ENCODE assay signal across 26 cellular contexts in genomic region chr6:170483413-170483812, GRCh38.
"Had no signal": no experiment of that assay in that cellular context is flagged by ENCODE, and none has a peak within 500 bp of the region (broad histone marks: within the 10 kb centered on the region; RNA-seq: fewer than 3 reads in every experiment).

No MANE protein-coding gene starts in this region.

- ATAC-seq: effector memory CD8-positive, alpha-beta T cell; esophagus mucosa; gastrocnemius medialis; heart right ventricle; left cardiac atrium; left lung; left ventricle myocardium superior; lower lobe of right lung; mucosa of descending colon had no signal

- FAIRE-seq: endometrium, islet of Langerhans, keratinocyte had no signal

- H3K27me3 ChIP-seq: colonic mucosa, gastrocnemius medialis, heart right ventricle, left lung had no signal

- DNase-seq: colonic mucosa; cortex of kidney; effector CD8-positive, alpha-beta T cell; effector memory CD8-positive, alpha-beta T cell; endodermal cell; erythroblast; esophagus squamous epithelium; foreskin fibroblast; foreskin melanocyte; gastrocnemius medialis; glutamatergic neuron; head of caudate nucleus; heart right ventricle; hippocampal formation; left cardiac atrium; left lung; left ventricle myocardium superior; lower lobe of right lung; mesenchymal stem cell; mucosa of descending colon; naive B cell had no signal

- H3K4me1 ChIP-seq: colonic mucosa, esophagus squamous epithelium, lower lobe of right lung had no signal

- H3K9me3 ChIP-seq: colonic mucosa, esophagus squamous epithelium, gastrocnemius medialis, mucosa of descending colon had no signal

- H3K4me3 ChIP-seq: colonic mucosa, esophagus squamous epithelium, gastrocnemius medialis, heart right ventricle, left lung, lower lobe of right lung, mucosa of descending colon had no signal

- H3K36me3 ChIP-seq: colonic mucosa, esophagus squamous epithelium, gastrocnemius medialis, heart right ventricle, left lung, lower lobe of right lung had no signal

- H3K27ac ChIP-seq: colonic mucosa, epithelial cell of prostate, esophagus squamous epithelium, gastrocnemius medialis, heart right ventricle, left lung, lower lobe of right lung had no signal
